ENCODE assay signal across 21 cellular contexts in the genomic region with DNA sequence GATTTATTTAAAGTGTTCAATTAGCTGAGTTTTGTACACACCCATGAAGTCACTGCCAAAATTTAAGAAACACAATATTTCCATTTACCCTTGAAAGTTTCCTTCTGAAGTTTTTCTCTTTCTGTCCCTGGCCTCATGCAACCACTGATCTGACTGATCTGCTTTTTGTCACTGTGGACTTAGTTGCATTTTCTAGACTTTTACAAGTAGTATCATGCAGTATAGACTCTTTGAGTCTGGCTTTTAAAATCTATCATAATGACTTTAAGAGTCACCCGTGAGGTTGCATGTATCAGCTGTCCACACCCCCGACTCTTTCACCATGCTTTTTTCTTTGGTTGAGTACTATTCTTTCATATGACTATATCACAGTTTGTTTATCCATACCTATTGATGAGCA. TPM values are rescaled to one million over a fixed set of nuclear protein-coding genes. Genes with fewer than 3 reads are reported as not detected.
A peak's percentile ranks its signal among the peaks of the same experiment; 100 is the strongest.
DNase-seq lines count a peak whose midpoint lies in the region; ATAC-seq and TF ChIP-seq lines count a peak whose summit lies in the region.
"Had no signal": no experiment of that assay in that cellular context is flagged by ENCODE, and none has a peak within 500 bp of the region (broad histone marks: within the 10 kb centered on the region; RNA-seq: fewer than 3 reads in every experiment).

No MANE protein-coding gene starts in this region.

- H3K9ac ChIP-seq in muscle layer of colon (ENCODE audit: low read length) = no peak overlapping the region
- H3K9ac ChIP-seq in stomach smooth muscle (ENCODE audit: low read length in 2 of 2) = no peak overlapping the region
- H3K9ac ChIP-seq: BLaER1, GM23248 had no signal

- H3K4me1 ChIP-seq in muscle layer of colon (ENCODE audit: insufficient read depth, low read length) (peaks cover 55% of the 10 kb centered on the region), stomach smooth muscle (ENCODE audit: control insufficient read depth, insufficient read depth, low read length) (peaks cover 60% of the 10 kb centered on the region), Caco-2 (peaks cover 28% of the 10 kb centered on the region)
- H3K4me1 ChIP-seq: BLaER1 had no signal

- H3K27ac Mint-ChIP-seq in activated T-cell treated with anti-CD3 and anti-CD28 coated beads, Interleukin-2, amount 50 U/mL, for 72 hours = no peak overlapping the region
- H3K27ac Mint-ChIP-seq in Caco-2 (ENCODE audit: unreplicated experiment) = no peak overlapping the region
- H3K27ac Mint-ChIP-seq: B cell; CD4-positive, CD25-positive, alpha-beta regulatory T cell; CD8-positive, alpha-beta T cell had no signal

- H3K4me1 Mint-ChIP-seq in activated T-cell treated with anti-CD3 and anti-CD28 coated beads, Interleukin-2, amount 50 U/mL, for 72 hours (ENCODE audit: low read depth) = peaks cover 19% of the 10 kb centered on the region
- H3K4me1 Mint-ChIP-seq in activated T-cell treated with anti-CD3 and anti-CD28 coated beads, Interleukin-2, amount 50 U/mL, for 4 hours (ENCODE audit: low read depth) = no peaks in the 10 kb centered on the region
- peaks cover 28% of the 10 kb centered on the region for H3K4me1 Mint-ChIP-seq in Caco-2 (ENCODE audit: low read depth, unreplicated experiment)
- H3K4me1 Mint-ChIP-seq: B cell; CD4-positive, CD25-positive, alpha-beta regulatory T cell had no signal

- POLR2A ChIA-PET in Caco-2 (lab: Charles Lee) = no interaction called here

- H3K27me3 ChIP-seq in muscle layer of colon (ENCODE audit: control insufficient read depth in 1 of 2, insufficient read depth in 2 of 2, low read length in 2 of 2) (no peaks in the 10 kb centered on the region), stomach smooth muscle (ENCODE audit: control insufficient read depth in 1 of 2, insufficient read depth in 2 of 2, low read length in 2 of 2) (no peaks in the 10 kb centered on the region), Caco-2 (replicated peaks; ENCODE audit: control insufficient read depth, insufficient read depth, low read length) (no peaks in the 10 kb centered on the region)
- H3K27me3 ChIP-seq: BLaER1 had no signal

- H3K9me3 ChIP-seq in muscle layer of colon (ENCODE audit: low read length) (no peaks in the 10 kb centered on the region), stomach smooth muscle (ENCODE audit: control insufficient read depth in 2 of 2, low read length in 2 of 2) (no peaks in the 10 kb centered on the region), Caco-2 (no peaks in the 10 kb centered on the region)

- H3K27ac ChIP-seq in muscle layer of colon (ENCODE audit: low read depth, low read length) (peak overlapping the region; percentile 5), stomach smooth muscle (ENCODE audit: low read length) (peak overlapping the region; percentile 82)
- H3K27ac ChIP-seq: 22Rv1, BLaER1, C4-2B, GM23248 had no signal

- no peaks in the 10 kb centered on the region for H3K36me3 ChIP-seq in muscle layer of colon (ENCODE audit: insufficient read depth, low read length)
- no peaks in the 10 kb centered on the region for H3K36me3 ChIP-seq in stomach smooth muscle (ENCODE audit: control insufficient read depth in 2 of 2, insufficient read depth in 2 of 2, low read length in 2 of 2)
- H3K36me3 ChIP-seq in Caco-2 (ENCODE audit: control insufficient read depth, insufficient read depth, low read length) = no peaks in the 10 kb centered on the region
- H3K36me3 ChIP-seq: BLaER1 had no signal

- peak; percentile 37 to 47 for ATAC-seq in activated T-cell treated with anti-CD3 and anti-CD28 coated beads, Interleukin-2, amount 50 U/mL, for 72 hours (replicated peaks in 1 of 2)
- ATAC-seq in activated T-cell treated with anti-CD3 and anti-CD28 coated beads, Interleukin-2, amount 50 U/mL, for 4 hours = no peak
- no peak for ATAC-seq in HG03135 (IDR thresholded peaks at IDR 0.05; ENCODE audit: unreplicated experiment)
- ATAC-seq: CD8-positive, alpha-beta T cell; GM12878 had no signal

- intact Hi-C loops in Caco-2 (cut with micrococcal nuclease; ENCODE audit: unreplicated experiment) = no loop called here

- no peak for TF ChIP-seq CTCF in Caco-2 (IDR thresholded peaks at IDR 0.05; ENCODE audit: insufficient read depth in 1 of 2, low read depth in 1 of 2, low read length in 1 of 2, severe bottlenecking in 1 of 2, unreplicated experiment in 1 of 2)

- H3K36me3 Mint-ChIP-seq in activated T-cell treated with anti-CD3 and anti-CD28 coated beads, Interleukin-2, amount 50 U/mL, for 72 hours (ENCODE audit: insufficient read depth in 2 of 2) = peaks cover 0 to 6% of the 10 kb centered on the region in 2 donors
- no peaks in the 10 kb centered on the region for H3K36me3 Mint-ChIP-seq in activated T-cell treated with anti-CD3 and anti-CD28 coated beads, Interleukin-2, amount 50 U/mL, for 4 hours (ENCODE audit: insufficient read depth)
- H3K36me3 Mint-ChIP-seq in Caco-2 (ENCODE audit: insufficient read depth, unreplicated experiment) = no peaks in the 10 kb centered on the region
- H3K36me3 Mint-ChIP-seq: CD4-positive, CD25-positive, alpha-beta regulatory T cell; CD8-positive, alpha-beta T cell had no signal

- no peak for DNase-seq in activated T-cell treated with anti-CD3 and anti-CD28 coated beads, Interleukin-2, amount 50 U/mL, for 72 hours
- DNase-seq in activated T-cell treated with anti-CD3 and anti-CD28 coated beads, Interleukin-2, amount 50 U/mL, for 4 hours = no peak
- no peak for DNase-seq in NCI-H774 (lab: John Stamatoyannopoulos, UW)
- DNase-seq in Caco-2 = no peak
- DNase-seq: CD4-positive, CD25-positive, alpha-beta regulatory T cell; CD8-positive, alpha-beta T cell; DMS 273 treated with DMSO at 0.1 percent for 48 hours; DMS79; EL; GDM1; GM23248; H7; HCEC 1CT had no signal

- peaks cover 11% of the 10 kb centered on the region for H3K27me3 Mint-ChIP-seq in activated T-cell treated with anti-CD3 and anti-CD28 coated beads, Interleukin-2, amount 50 U/mL, for 72 hours (ENCODE audit: low read depth)
- H3K27me3 Mint-ChIP-seq in activated T-cell treated with anti-CD3 and anti-CD28 coated beads, Interleukin-2, amount 50 U/mL, for 4 hours (ENCODE audit: low read depth) = peaks cover 36% of the 10 kb centered on the region
- H3K27me3 Mint-ChIP-seq in Caco-2 (ENCODE audit: insufficient read depth, unreplicated experiment) = no peaks in the 10 kb centered on the region

- H3K9me3 Mint-ChIP-seq in activated T-cell treated with anti-CD3 and anti-CD28 coated beads, Interleukin-2, amount 50 U/mL, for 72 hours = peaks cover 0 to 2% of the 10 kb centered on the region in 2 donors
- H3K9me3 Mint-ChIP-seq in activated T-cell treated with anti-CD3 and anti-CD28 coated beads, Interleukin-2, amount 50 U/mL, for 4 hours = no peaks in the 10 kb centered on the region
- peaks cover 1% of the 10 kb centered on the region for H3K9me3 Mint-ChIP-seq in Caco-2 (ENCODE audit: unreplicated experiment)
- H3K9me3 Mint-ChIP-seq: CD8-positive, alpha-beta T cell had no signal

- no peak overlapping the region for H3K4me3 Mint-ChIP-seq in activated T-cell treated with anti-CD3 and anti-CD28 coated beads, Interleukin-2, amount 50 U/mL, for 72 hours
- no peak overlapping the region for H3K4me3 Mint-ChIP-seq in activated T-cell treated with anti-CD3 and anti-CD28 coated beads, Interleukin-2, amount 50 U/mL, for 4 hours
- H3K4me3 Mint-ChIP-seq in Caco-2 (ENCODE audit: unreplicated experiment) = no peak overlapping the region
- H3K4me3 Mint-ChIP-seq: B cell; CD4-positive, CD25-positive, alpha-beta regulatory T cell; CD8-positive, alpha-beta T cell had no signal

- CTCF ChIA-PET in Caco-2 (lab: Charles Lee) = no interaction called here

- BruUV-seq in Caco-2 (replicated peaks; lab: Mats Ljungman, UMichigan) = no TSS peak

- H3K4me3 ChIP-seq in muscle layer of colon (ENCODE audit: low read depth in 1 of 2, low read length in 2 of 2) = no peak overlapping the region
- H3K4me3 ChIP-seq in stomach smooth muscle (ENCODE audit: low read length in 2 of 2) = no peak overlapping the region
- no peak overlapping the region for H3K4me3 ChIP-seq in Caco-2 (ENCODE audit: low read depth, low read length)
- H3K4me3 ChIP-seq: BLaER1, GM12878, GM23248 had no signal

RNA-seq across cellular contexts. Expression of a gene that starts 29.0 kb away (rescaled TPM):
- 1 to 10 TPM; 1.5 to 7.4 TPM for total RNA-seq in activated T-cell treated with anti-CD3 and anti-CD28 coated beads, Interleukin-2, amount 50 U/mL, for 72 hours
- not detected for total RNA-seq in activated T-cell treated with anti-CD3 and anti-CD28 coated beads, Interleukin-2, amount 50 U/mL, for 4 hours
- total RNA-seq in Caco-2 (2022) = 3.6 and 4.8 TPM in 2 replicates
- total RNA-seq: CD4-positive, CD25-positive, alpha-beta regulatory T cell; CD8-positive, alpha-beta T cell; GM12878; GM23248 had no signal

Comparison
In these comparisons a context has a peak if more than half of its experiments do, and no peak if none do; other contexts are left out.
1. ATAC-seq: peak in activated T-cell treated with anti-CD3 and anti-CD28 coated beads, Interleukin-2, amount 50 U/mL, for 72 hours (2 of 2); none in activated T-cell treated with anti-CD3 and anti-CD28 coated beads, Interleukin-2, amount 50 U/mL, for 4 hours (0 of 2) and HG03135 (single experiment).